Comparison of ENCODE assay signal across 18 cellular contexts in genomic region chr16:57663436-57663835, GRCh38. TPM values are rescaled to one million over a fixed set of nuclear protein-coding genes. Genes with fewer than 3 reads are reported as not detected.
A peak's percentile ranks its signal among the peaks of the same experiment; 100 is the strongest.
DNase-seq lines count a peak whose midpoint lies in the region; ATAC-seq and TF ChIP-seq lines count a peak whose summit lies in the region.
"Had no signal": no experiment of that assay in that cellular context is flagged by ENCODE, and none has a peak within 500 bp of the region (broad histone marks: within the 10 kb centered on the region; RNA-seq: fewer than 3 reads in every experiment).

No MANE protein-coding gene starts in this region.

- H3K27me3 ChIP-seq in Loucy (ENCODE audit: insufficient read depth, low read length, poor library complexity, severe bottlenecking) (no peaks in the 10 kb centered on the region), neural cell (ENCODE audit: insufficient read depth, low read depth, low read length) (no peaks in the 10 kb centered on the region)
- H3K27me3 ChIP-seq: BE2C had no signal

- peak overlapping the region; percentile 6 for H3K9ac ChIP-seq in Loucy (ENCODE audit: low read depth, low read length, poor library complexity, severe bottlenecking)
- H3K9ac ChIP-seq in neural cell (ENCODE audit: low read length) = no peak overlapping the region
- H3K9ac ChIP-seq: GM23248 had no signal

- H3K79me2 ChIP-seq in Loucy (ENCODE audit: insufficient read depth, low read length) (no peaks in the 10 kb centered on the region), neural cell (replicated peaks; ENCODE audit: insufficient read depth, low read length) (no peaks in the 10 kb centered on the region)

- H3K27me3 Mint-ChIP-seq in immature natural killer cell (ENCODE audit: low read depth in 3 of 3) = peaks cover 5 to 10% (median 9%) of the 10 kb centered on the region in 3 donors
- H3K27me3 Mint-ChIP-seq: CD4-positive, CD25-positive, alpha-beta regulatory T cell; CD8-positive, alpha-beta memory T cell had no signal

- H2AFZ ChIP-seq in Loucy (ENCODE audit: low read length) = no peak overlapping the region
- no peak overlapping the region for H2AFZ ChIP-seq in neural cell (ENCODE audit: low read depth, low read length)
- H2AFZ ChIP-seq: GM23248 had no signal

- TF ChIP-seq RAD21 in neural cell (conservative IDR thresholded peaks at IDR 0.05) = no peak

- no peak for ATAC-seq in stimulated activated effector memory CD8-positive, alpha-beta T cell treated with anti-CD3 and anti-CD28 coated beads, Interleukin-12 subunit alpha, Interleukin-12 subunit beta, amount 100 ng/mL, for 72 hours
- ATAC-seq in left lobe of liver (no peak), sciatic nerve (no peak)
- ATAC-seq: HCT116 had no signal

- peaks cover 65 to 72% of the 10 kb centered on the region in 2 donors for H3K4me1 Mint-ChIP-seq in immature natural killer cell
- H3K4me1 Mint-ChIP-seq in stimulated activated effector memory CD8-positive, alpha-beta T cell treated with anti-CD3 and anti-CD28 coated beads, Interleukin-12 subunit alpha, Interleukin-12 subunit beta, amount 100 ng/mL, for 72 hours = peaks cover 17% of the 10 kb centered on the region
- H3K4me1 Mint-ChIP-seq: CD4-positive, CD25-positive, alpha-beta regulatory T cell had no signal

- H3F3A ChIP-seq in Loucy (ENCODE audit: low read depth) (no peaks in the 10 kb centered on the region), neural cell (ENCODE audit: insufficient read depth, low read length, poor library complexity, severe bottlenecking) (no peaks in the 10 kb centered on the region)

- DNase-seq in immature natural killer cell (no peak), left lobe of liver (ENCODE audit: low spot score) (no peak), UCSD-AML1 (lab: John Stamatoyannopoulos, UW; ENCODE audit: unreplicated experiment) (no peak), sciatic nerve (ENCODE audit: low spot score) (no peak)
- no peak for DNase-seq in stimulated activated effector memory CD8-positive, alpha-beta T cell treated with anti-CD3 and anti-CD28 coated beads, Interleukin-12 subunit alpha, Interleukin-12 subunit beta, amount 100 ng/mL, for 72 hours (ENCODE audit: low spot score in 2 of 2)
- DNase-seq: ACHN; BE2C; C1 segment of cervical spinal cord; CD4-positive, CD25-positive, alpha-beta regulatory T cell; CD8-positive, alpha-beta memory T cell; COR-L47; DMS 273 treated with DMSO at 0.1 percent for 48 hours; DMS53; GM23248 had no signal

- H3K4me2 ChIP-seq in Loucy (ENCODE audit: low read depth, low read length, poor library complexity, severe bottlenecking) = no peak overlapping the region
- H3K4me2 ChIP-seq in neural cell (ENCODE audit: low read length) = no peak overlapping the region

- H3K27ac Mint-ChIP-seq in immature natural killer cell = peak overlapping the region in 5 of 6 donors; percentile 4 to 89 (median 64)
- H3K27ac Mint-ChIP-seq in stimulated activated effector memory CD8-positive, alpha-beta T cell treated with anti-CD3 and anti-CD28 coated beads, Interleukin-12 subunit alpha, Interleukin-12 subunit beta, amount 100 ng/mL, for 72 hours = peak overlapping the region; percentile 76

- H3K36me3 ChIP-seq in Loucy (ENCODE audit: insufficient read depth, low read length) = no peaks in the 10 kb centered on the region
- peaks cover 22% of the 10 kb centered on the region for H3K36me3 ChIP-seq in neural cell (ENCODE audit: insufficient read depth, low read length)
- H3K36me3 ChIP-seq: BE2C had no signal

- no peak for TF ChIP-seq EP300 in neural cell (conservative IDR thresholded peaks at IDR 0.05; ENCODE audit: poor library complexity, severe bottlenecking)

- peaks cover 29 to 52% (median 32%) of the 10 kb centered on the region in 3 donors for H3K36me3 Mint-ChIP-seq in immature natural killer cell
- H3K36me3 Mint-ChIP-seq in stimulated activated effector memory CD8-positive, alpha-beta T cell treated with anti-CD3 and anti-CD28 coated beads, Interleukin-12 subunit alpha, Interleukin-12 subunit beta, amount 100 ng/mL, for 72 hours = peaks cover 68% of the 10 kb centered on the region
- H3K36me3 Mint-ChIP-seq: CD4-positive, CD25-positive, alpha-beta regulatory T cell had no signal

- H3K4me3 ChIP-seq in Loucy (ENCODE audit: low read length, poor library complexity, severe bottlenecking) (no peak overlapping the region), neural cell (ENCODE audit: low read length) (no peak overlapping the region)
- H3K4me3 ChIP-seq: GM23248 had no signal

- H3K27ac ChIP-seq in neural cell (ENCODE audit: low read length) = no peak overlapping the region
- H3K27ac ChIP-seq: GM23248 had no signal

- H3K4me3 Mint-ChIP-seq in immature natural killer cell = no peak overlapping the region
- H3K4me3 Mint-ChIP-seq in stimulated activated effector memory CD8-positive, alpha-beta T cell treated with anti-CD3 and anti-CD28 coated beads, Interleukin-12 subunit alpha, Interleukin-12 subunit beta, amount 100 ng/mL, for 72 hours = no peak overlapping the region
- H3K4me3 Mint-ChIP-seq: CD4-positive, CD25-positive, alpha-beta regulatory T cell; CD8-positive, alpha-beta memory T cell had no signal

- H4K20me1 ChIP-seq in Loucy (ENCODE audit: insufficient read depth, low read length, poor library complexity, severe bottlenecking) (no peaks in the 10 kb centered on the region), neural cell (ENCODE audit: insufficient read depth) (no peaks in the 10 kb centered on the region)

- H3K9me2 ChIP-seq in Loucy (replicated peaks; ENCODE audit: low read depth, low read length) = no peaks in the 10 kb centered on the region
- no peaks in the 10 kb centered on the region for H3K9me2 ChIP-seq in neural cell (ENCODE audit: insufficient read depth, low read length)

- H3K9me3 Mint-ChIP-seq in immature natural killer cell = no peaks in the 10 kb centered on the region
- no peaks in the 10 kb centered on the region for H3K9me3 Mint-ChIP-seq in stimulated activated effector memory CD8-positive, alpha-beta T cell treated with anti-CD3 and anti-CD28 coated beads, Interleukin-12 subunit alpha, Interleukin-12 subunit beta, amount 100 ng/mL, for 72 hours
- H3K9me3 Mint-ChIP-seq: CD4-positive, CD25-positive, alpha-beta regulatory T cell; CD8-positive, alpha-beta memory T cell had no signal

- TF ChIP-seq CTCF in Loucy (conservative IDR thresholded peaks at IDR 0.05; ENCODE audit: low read length) (no peak), neural cell (IDR thresholded peaks at IDR 0.05; ENCODE audit: poor library complexity, severe bottlenecking) (no peak)

- H3K4me1 ChIP-seq in Loucy (ENCODE audit: insufficient read depth, low read length, poor library complexity, severe bottlenecking) = peaks cover 19% of the 10 kb centered on the region
- H3K4me1 ChIP-seq: BE2C had no signal

- H3K9me3 ChIP-seq in Loucy (ENCODE audit: insufficient read depth, low read depth, low read length) (no peaks in the 10 kb centered on the region), neural cell (ENCODE audit: low read length) (no peaks in the 10 kb centered on the region)
- H3K9me3 ChIP-seq: BE2C had no signal

- intact Hi-C loops in sciatic nerve (cut with DNase I) = no loop called here

TF ChIP-seq in neural cell, 6 proteins besides CTCF, POLR2A, EP300 and RAD21:
- TF ChIP-seq MXI1 (conservative IDR thresholded peaks at IDR 0.05; ENCODE audit: poor library complexity, severe bottlenecking) (no peak), TAF1 (IDR thresholded peaks at IDR 0.05; ENCODE audit: low read depth) (no peak), POLR2AphosphoS5 (IDR thresholded peaks at IDR 0.05) (peak; percentile 5)

RNA-seq across cellular contexts. Expression of gene ADGRG3, which starts 4.7 kb away (rescaled TPM):
- polyA plus RNA-seq in immature natural killer cell (10 to 100 TPM; 13.1 to 18.4 (median 15.7) TPM), neural cell (0.62 and 0.86 TPM in 2 replicates)
- polyA minus RNA-seq in neural cell = 0.49 TPM in 1 of 2 replicates, not detected in the other
- total RNA-seq in left lobe of liver (0.43 TPM), sciatic nerve (4.6 TPM)
- total RNA-seq: CD8-positive, alpha-beta memory T cell; GM23248; HT-29 had no signal
- polyA plus RNA-seq: CD4-positive, CD25-positive, alpha-beta regulatory T cell; CD8-positive, alpha-beta memory T cell; GM23248 had no signal

RNA-seq across cellular contexts. Expression of gene DRC7, which starts 31.2 kb away (rescaled TPM):
- polyA plus RNA-seq in immature natural killer cell (not detected), neural cell (0.10 and 1.4 TPM in 2 replicates)
- 0.49 and 0.69 TPM in 2 replicates for polyA minus RNA-seq in neural cell
- total RNA-seq in left lobe of liver (0.50 TPM), sciatic nerve (not detected)
- total RNA-seq: CD4-positive, CD25-positive, alpha-beta regulatory T cell; CD8-positive, alpha-beta memory T cell; GM23248; HT-29 had no signal
- polyA plus RNA-seq: CD4-positive, CD25-positive, alpha-beta regulatory T cell; CD8-positive, alpha-beta memory T cell; GM23248 had no signal

RNA-seq across cellular contexts. Expression of gene ADGRG1, which starts 35.0 kb away (rescaled TPM):
- 100 to 1,000 TPM; 218 to 784 (median 395) TPM for polyA plus RNA-seq in immature natural killer cell
- 80.6 and 86.8 TPM in 2 replicates for polyA plus RNA-seq in neural cell
- polyA minus RNA-seq in neural cell = 122 and 124 TPM in 2 replicates
- 5.1 TPM for total RNA-seq in left lobe of liver
- 47.4 TPM for total RNA-seq in sciatic nerve
